ENCODE assay signal across 25 cellular contexts in genomic region chr12:33304176-33304575, GRCh38.
"Had no signal": no experiment of that assay in that cellular context is flagged by ENCODE, and none has a peak within 500 bp of the region (broad histone marks: within the 10 kb centered on the region; RNA-seq: fewer than 3 reads in every experiment).

No MANE protein-coding gene starts in this region.

- H3K4me1 ChIP-seq: colonic mucosa, foreskin keratinocyte, gastroesophageal sphincter, heart left ventricle, pancreas, suprapubic skin had no signal

- ATAC-seq: esophagus mucosa; foreskin keratinocyte; gastroesophageal sphincter; heart left ventricle; left lobe of liver; natural killer cell; pancreas; sciatic nerve; stimulated activated naive CD8-positive, alpha-beta T cell treated with anti-CD3 and anti-CD28 coated beads, Interleukin-15, amount 100 ng/mL, for 72 hours had no signal

- FAIRE-seq: kidney, pancreas had no signal

- H3K27me3 ChIP-seq: colonic mucosa, foreskin keratinocyte, gastroesophageal sphincter, heart left ventricle, hepatocyte, neutrophil, pancreas, suprapubic skin had no signal

- H3K9me3 ChIP-seq: colonic mucosa, gastroesophageal sphincter, neutrophil, pancreas, suprapubic skin had no signal

- H3K27ac ChIP-seq: colonic mucosa, epithelial cell of prostate, foreskin keratinocyte, gastroesophageal sphincter, heart left ventricle, hepatocyte, neutrophil, pancreas, suprapubic skin had no signal

- DNase-seq: colonic mucosa; effector CD8-positive, alpha-beta T cell; endodermal cell; foreskin keratinocyte; heart left ventricle; kidney; natural killer cell; pancreas; retina; stimulated activated CD4-positive, alpha-beta T cell treated with anti-CD3 and anti-CD28 coated beads, Interleukin-12 subunit alpha, Interleukin-12 subunit beta, amount 100 ng/mL, for 4 hours; stimulated activated CD4-positive, alpha-beta T cell treated with anti-CD3 and anti-CD28 coated beads, Interleukin-1b, Interleukin-23, amount 100 ng/mL, for 48 hours; stimulated activated CD4-positive, alpha-beta T cell treated with anti-CD3 and anti-CD28 coated beads, Interleukin-4, amount 100 ng/mL, for 1 hour; stimulated activated CD8-positive, alpha-beta memory T cell treated with anti-CD3 and anti-CD28 coated beads, Interleukin-4, amount 100 ng/mL, for 48 hours; stimulated activated naive CD4-positive, alpha-beta T cell; stimulated activated naive CD8-positive, alpha-beta T cell treated with anti-CD3 and anti-CD28 coated beads, Interleukin-15, amount 100 ng/mL, for 72 hours had no signal

- H3K79me2 ChIP-seq: hepatocyte had no signal

- H3K36me3 ChIP-seq: colonic mucosa, gastroesophageal sphincter, heart left ventricle, neutrophil, pancreas, suprapubic skin had no signal

- H2AFZ ChIP-seq: hepatocyte had no signal

- H3K4me3 ChIP-seq: colonic mucosa, gastroesophageal sphincter, heart left ventricle, hepatocyte, lung, pancreas, smooth muscle cell, suprapubic skin had no signal

- H3K4me2 ChIP-seq: hepatocyte, smooth muscle cell had no signal
